10 cellular contexts compared by ENCODE assay signal in the genomic region with DNA sequence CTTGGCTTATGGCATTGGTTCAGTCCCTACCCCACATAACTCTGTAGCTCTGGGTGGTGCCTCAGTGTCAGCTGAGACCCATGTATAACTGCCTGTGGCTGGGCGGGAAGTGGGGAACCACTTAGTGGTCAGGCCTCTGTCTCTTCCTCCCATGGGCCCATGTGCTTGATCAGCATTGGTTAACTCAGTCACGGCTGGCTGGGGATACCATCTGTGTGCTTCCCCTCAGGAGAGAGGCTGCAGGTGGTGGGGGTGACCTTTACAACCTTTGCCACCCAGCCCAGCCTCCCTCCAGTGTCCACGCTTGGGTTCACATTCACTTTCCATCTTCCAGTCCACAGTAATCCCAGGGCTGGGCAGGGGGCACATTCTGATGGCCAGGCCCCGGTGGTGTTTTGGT. TPM values are rescaled to one million over a fixed set of nuclear protein-coding genes. Genes with fewer than 3 reads are reported as not detected.
A peak's percentile ranks its signal among the peaks of the same experiment; 100 is the strongest.
DNase-seq lines count a peak whose midpoint lies in the region; ATAC-seq, FAIRE-seq and TF ChIP-seq lines count a peak whose summit lies in the region.
"Had no signal": no experiment of that assay in that cellular context is flagged by ENCODE, and none has a peak within 500 bp of the region (broad histone marks: within the 10 kb centered on the region; RNA-seq: fewer than 3 reads in every experiment).

No MANE protein-coding gene starts in this region.

- FAIRE-seq in GM12892 (lab: Jason Lieb, UNC) = peak; percentile 98
- FAIRE-seq: bronchial epithelial cell had no signal

- intact Hi-C loops in ascending aorta (cut with DNase I) = no loop called here

- H3K27me3 ChIP-seq in upper lobe of left lung (no peaks in the 10 kb centered on the region), ascending aorta (no peaks in the 10 kb centered on the region)

- no peak for TF ChIP-seq EP300 in upper lobe of left lung (IDR thresholded peaks at IDR 0.05)

- H3K27ac Mint-ChIP-seq in activated naive CD4-positive, alpha-beta T cell treated with anti-CD3 and anti-CD28 coated beads, Interleukin-2, amount 10 ng/mL, durations not matched to agents 7 days and 5 days = peak overlapping the region; percentile 93

- no peaks in the 10 kb centered on the region for H3K9me3 ChIP-seq in upper lobe of left lung
- no peaks in the 10 kb centered on the region for H3K9me3 ChIP-seq in ascending aorta

- peaks cover 92% of the 10 kb centered on the region for H3K4me1 Mint-ChIP-seq in activated naive CD4-positive, alpha-beta T cell treated with anti-CD3 and anti-CD28 coated beads, Interleukin-2, amount 10 ng/mL, durations not matched to agents 7 days and 5 days

- peak overlapping the region in 3 of 4 donors; percentile 10 to 45 (median 25) for H3K27ac ChIP-seq in upper lobe of left lung
- H3K27ac ChIP-seq in ascending aorta = no peak overlapping the region
- H3K27ac ChIP-seq: parathyroid adenoma had no signal

- peak overlapping the region; percentile 43 for H3K4me3 Mint-ChIP-seq in activated naive CD4-positive, alpha-beta T cell treated with anti-CD3 and anti-CD28 coated beads, Interleukin-2, amount 10 ng/mL, durations not matched to agents 7 days and 5 days

- no peaks in the 10 kb centered on the region for H3K27me3 Mint-ChIP-seq in activated naive CD4-positive, alpha-beta T cell treated with anti-CD3 and anti-CD28 coated beads, Interleukin-2, amount 10 ng/mL, durations not matched to agents 7 days and 5 days

- peaks cover 29 to 47% (median 31%) of the 10 kb centered on the region in 4 donors for H3K4me1 ChIP-seq in upper lobe of left lung
- H3K4me1 ChIP-seq in ascending aorta = no peaks in the 10 kb centered on the region

- peaks cover 0 to 62% (median 37%) of the 10 kb centered on the region in 4 donors for H3K36me3 ChIP-seq in upper lobe of left lung
- H3K36me3 ChIP-seq in ascending aorta = peaks cover 14 to 68% of the 10 kb centered on the region in 2 donors

- H3K4me3 ChIP-seq in upper lobe of left lung = no peak overlapping the region
- H3K4me3 ChIP-seq in ascending aorta = no peak overlapping the region

- TF ChIP-seq CTCF in upper lobe of left lung (IDR thresholded peaks at IDR 0.05) = no peak
- no peak for TF ChIP-seq CTCF in ascending aorta (IDR thresholded peaks at IDR 0.05)

- CTCF ChIA-PET in activated naive CD4-positive, alpha-beta T cell treated with anti-CD3 and anti-CD28 coated beads, Interleukin-2, amount 10 ng/mL, durations not matched to agents 7 days and 5 days (lab: Charles Lee) = interaction anchor here (0.7 to 7.8 kb wide), 7 partner anchors 9 to 155 kb away, joined by 3 to 64 read pairs (median 5); partner anchors contain the start of gene NFATC3

- WGBS in upper lobe of left lung, 2 donors = 59 to 72% methylated on average over 4 of the region's 4 CpGs

- peaks cover 70% of the 10 kb centered on the region for H3K36me3 Mint-ChIP-seq in activated naive CD4-positive, alpha-beta T cell treated with anti-CD3 and anti-CD28 coated beads, Interleukin-2, amount 10 ng/mL, durations not matched to agents 7 days and 5 days

- no peaks in the 10 kb centered on the region for H3K9me3 Mint-ChIP-seq in activated naive CD4-positive, alpha-beta T cell treated with anti-CD3 and anti-CD28 coated beads, Interleukin-2, amount 10 ng/mL, durations not matched to agents 7 days and 5 days

- DNase-seq in GM12892 (ENCODE audit: insufficient read length) (peak; percentile 64), Kasumi-1 (lab: John Stamatoyannopoulos, UW) (peak; percentile 62 to 71), upper lobe of left lung (peak in 1 of 2 donors; percentile 63), HPDE6-E6E7 (ENCODE audit: extremely low spot score) (no peak), ascending aorta (ENCODE audit: low spot score in 2 of 2) (no peak), NCI-H345 treated with DMSO at 0.1 percent for 48 hours (lab: John Stamatoyannopoulos, UW; ENCODE audit: unreplicated experiment) (no peak)
- peak; percentile 90 for DNase-seq in activated naive CD4-positive, alpha-beta T cell treated with anti-CD3 and anti-CD28 coated beads, Interleukin-2, amount 10 ng/mL, durations not matched to agents 7 days and 5 days

- TF ChIP-seq POLR2A in GM12892 (IDR thresholded peaks at IDR 0.05; ENCODE audit: low read depth, low read length) = no peak
- no peak for TF ChIP-seq POLR2A in upper lobe of left lung (IDR thresholded peaks at IDR 0.05)

- ATAC-seq in GM21576 (IDR thresholded peaks at IDR 0.05; ENCODE audit: unreplicated experiment) (peak; percentile 86), upper lobe of left lung (ENCODE audit: low FRiP score in 2 of 2) (no peak)

RNA-seq across cellular contexts. Expression of gene NFATC3, which starts 10.3 kb away (rescaled TPM):
- polyA plus RNA-seq in GM12892 (2012; ENCODE audit: missing spikeins) = 12.3 TPM
- total RNA-seq in upper lobe of left lung (10 to 100 TPM; 49.1 to 95.3 (median 68.0) TPM), ascending aorta (36.4 TPM)

RNA-seq across cellular contexts. Expression of gene DUS2, which starts 51.8 kb away (rescaled TPM):
- polyA plus RNA-seq in GM12892 (2012; ENCODE audit: missing spikeins) = 17.7 TPM
- total RNA-seq in upper lobe of left lung = 10 to 100 TPM; 12.7 to 28.3 (median 16.8) TPM
- 7.6 TPM for total RNA-seq in ascending aorta

RNA-seq across cellular contexts. Expression of gene DDX28, which starts 51.8 kb away (rescaled TPM):
- 10.6 TPM for polyA plus RNA-seq in GM12892 (2012; ENCODE audit: missing spikeins)
- total RNA-seq in upper lobe of left lung = 10 to 100 TPM in 4 of 6 donors, 1 to 10 TPM in 2; 4.4 to 13.2 (median 12.1) TPM
- 3.0 TPM for total RNA-seq in ascending aorta

RNA-seq across cellular contexts. Expression of gene DPEP2NB, which starts 59.1 kb away (rescaled TPM):
- not detected for polyA plus RNA-seq in GM12892 (2012; ENCODE audit: missing spikeins)
- total RNA-seq in upper lobe of left lung (not detected), ascending aorta (not detected)
- total RNA-seq: bronchial epithelial cell had no signal

Comparison
In these comparisons a context has a peak if more than half of its experiments do, and no peak if none do; other contexts are left out.
1. DNase-seq: peak in GM12892 (single experiment), Kasumi-1 (2 of 2) and activated naive CD4-positive, alpha-beta T cell treated with anti-CD3 and anti-CD28 coated beads, Interleukin-2, amount 10 ng/mL, durations not matched to agents 7 days and 5 days (single experiment); none in HPDE6-E6E7 (single experiment), ascending aorta (0 of 2) and NCI-H345 treated with DMSO at 0.1 percent for 48 hours (single experiment).
2. H3K27ac ChIP-seq: peak in upper lobe of left lung (3 of 4); none in ascending aorta (0 of 2).